12 cellular contexts compared by ENCODE assay signal in the genomic region with DNA sequence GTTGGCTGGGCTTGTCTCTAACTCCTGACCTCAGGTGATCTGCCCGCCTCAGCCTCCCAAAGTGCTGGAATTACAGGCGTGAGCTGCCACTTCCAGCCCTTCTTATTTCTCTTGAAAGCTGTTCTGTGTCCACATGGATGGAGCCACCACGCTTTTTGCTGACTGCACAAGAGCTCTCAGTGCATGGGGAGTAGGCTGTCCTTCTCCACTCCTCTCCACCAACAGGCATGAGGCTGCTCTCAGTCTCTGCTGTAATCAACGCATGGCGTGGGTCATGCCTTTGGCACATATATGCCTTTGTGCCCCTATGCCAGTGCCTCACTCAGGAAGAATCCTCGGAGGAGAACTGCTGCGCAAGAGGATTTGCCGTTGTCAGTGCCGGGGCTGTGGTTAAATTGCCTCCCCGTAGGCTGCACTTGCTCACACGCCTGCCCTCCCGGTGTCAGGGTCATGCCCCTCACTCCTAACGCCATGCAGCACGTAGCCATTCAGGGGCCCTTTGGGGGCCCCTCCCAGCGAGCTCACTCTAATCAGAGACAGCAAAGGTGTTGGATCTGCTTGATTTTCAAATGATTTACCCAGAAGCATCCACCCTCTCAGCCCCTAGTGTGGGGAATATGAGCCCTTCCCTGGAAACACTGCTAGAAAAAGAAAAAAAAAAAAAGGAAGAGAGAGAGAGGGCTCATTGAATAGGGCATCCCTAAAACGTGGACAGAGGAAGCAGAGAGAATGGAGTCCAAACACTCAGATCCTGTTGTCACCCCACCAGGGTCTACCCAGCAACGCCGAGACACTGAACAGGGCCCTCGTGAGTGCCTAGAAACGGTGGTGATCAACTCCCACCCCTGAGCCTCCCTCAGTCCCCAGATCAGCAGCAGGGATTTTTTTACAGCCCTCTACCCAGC. TPM values are rescaled to one million over a fixed set of nuclear protein-coding genes. Genes with fewer than 3 reads are reported as not detected.
DNase-seq lines count a peak whose midpoint lies in the region; ATAC-seq and TF ChIP-seq lines count a peak whose summit lies in the region.
"Had no signal": no experiment of that assay in that cellular context is flagged by ENCODE, and none has a peak within 500 bp of the region (broad histone marks: within the 10 kb centered on the region; RNA-seq: fewer than 3 reads in every experiment).

No MANE protein-coding gene starts in this region.

- H3K27ac ChIP-seq in ascending aorta: peak overlapping the region; percentile 96 to 98
- H3K27ac ChIP-seq in right cardiac atrium (ENCODE audit: low read length): peak overlapping the region; percentile 26

- H3K4me2 ChIP-seq in skeletal muscle satellite cell (ENCODE audit: low read length): peak overlapping the region; percentile 69

- TF ChIP-seq CTCF in ascending aorta (IDR thresholded peaks at IDR 0.05): no peak

- DNase-seq in HEK293T (ENCODE audit: extremely low spot score): no peak
- no peak for DNase-seq in ascending aorta (ENCODE audit: low spot score in 2 of 2)
- no peak for DNase-seq in right cardiac atrium
- no peak for DNase-seq in dedifferentiated amniotic fluid mesenchymal stem cell (ENCODE audit: extremely low spot score)
- DNase-seq in T-helper 2 cell: no peak
- DNase-seq: activated naive CD8-positive, alpha-beta T cell treated with anti-CD3 and anti-CD28 coated beads, Interleukin-2, amount 50 U/mL, for 24 hours; CD4-positive, CD25-positive, alpha-beta regulatory T cell; midbrain; NCI-H1930 had no signal

- H3K4me3 ChIP-seq in ascending aorta (peak overlapping the region; percentile 48 to 62), right cardiac atrium (ENCODE audit: low read length) (peak overlapping the region; percentile 1), skeletal muscle satellite cell (ENCODE audit: low read length) (no peak overlapping the region)

- H3K36me3 ChIP-seq in ascending aorta (no peaks in the 10 kb centered on the region), skeletal muscle satellite cell (ENCODE audit: insufficient read depth, low read length) (no peaks in the 10 kb centered on the region)

- ATAC-seq in right cardiac atrium (peak; percentile 5 to 36), HG03442 (IDR thresholded peaks at IDR 0.05; ENCODE audit: unreplicated experiment) (no peak), GM18868 (IDR thresholded peaks at IDR 0.05; ENCODE audit: unreplicated experiment) (no peak)
- ATAC-seq: activated naive CD8-positive, alpha-beta T cell treated with anti-CD3 and anti-CD28 coated beads, Interleukin-2, amount 50 U/mL, for 24 hours had no signal

- H3K4me1 ChIP-seq in ascending aorta (peaks cover 6 to 42% of the 10 kb centered on the region in 2 donors), right cardiac atrium (ENCODE audit: control insufficient read depth, insufficient read depth, low read length) (no peaks in the 10 kb centered on the region), skeletal muscle satellite cell (ENCODE audit: control insufficient read depth, insufficient read depth, low read length) (peaks cover 7% of the 10 kb centered on the region)

- 37% methylated on average over 20 of the region's 20 CpGs for WGBS in right cardiac atrium

- H3K9me3 ChIP-seq in ascending aorta (no peaks in the 10 kb centered on the region), right cardiac atrium (ENCODE audit: control insufficient read depth, low read length) (no peaks in the 10 kb centered on the region), skeletal muscle satellite cell (replicated peaks; ENCODE audit: low read length) (peaks cover 8% of the 10 kb centered on the region)

- POLR2A ChIA-PET in HEK293T (lab: Yijun Ruan, JAX): no interaction called here

- intact Hi-C loops in ascending aorta (cut with DNase I): loop anchor here (2.0 to 5.0 kb wide), 2 partner anchors 42 to 76 kb away; no protein-coding TSS in a partner anchor
- intact Hi-C loops in right cardiac atrium (cut with DNase I): loop anchor here in 2 of 4 donors (5.0 to 10.0 kb wide), 2 partner anchors 123 to 126 kb away; no protein-coding TSS in a partner anchor

- H3K27me3 ChIP-seq in ascending aorta (no peaks in the 10 kb centered on the region), right cardiac atrium (ENCODE audit: control insufficient read depth, insufficient read depth) (no peaks in the 10 kb centered on the region), skeletal muscle satellite cell (ENCODE audit: control insufficient read depth, insufficient read depth, low read length) (peaks cover 76% of the 10 kb centered on the region)

- CTCF ChIA-PET in HEK293T (lab: Yijun Ruan, JAX): no interaction called here

- no peak overlapping the region for H3K9ac ChIP-seq in skeletal muscle satellite cell (ENCODE audit: low read depth, low read length)

TF ChIP-seq in HEK293T, 16 proteins besides CTCF, POLR2A, EP300 and RAD21:
- TF ChIP-seq ZNF384 (IDR thresholded peaks at IDR 0.05) (peak; percentile 87), ARNT (IDR thresholded peaks at IDR 0.05) (no peak)
TF ChIP-seq in HEK293T: peak in this region for 1.

RNA-seq across cellular contexts. Expression of a gene that starts 47.5 kb away (rescaled TPM):
- total RNA-seq in ascending aorta (131 TPM), right cardiac atrium (10 to 100 TPM; 21.9 to 29.4 (median 23.0) TPM)
- polyA plus RNA-seq in right cardiac atrium: 11.1 TPM
- 5.7 and 12.2 TPM in 2 replicates for total RNA-seq in skeletal muscle satellite cell (2012; rRNA removed)

Comparison
In these comparisons a context has a peak if more than half of its experiments do, and no peak if none do; other contexts are left out.
1. ATAC-seq: peak in right cardiac atrium (2 of 2); none in HG03442 (single experiment) and GM18868 (single experiment).